In the genomic region with DNA sequence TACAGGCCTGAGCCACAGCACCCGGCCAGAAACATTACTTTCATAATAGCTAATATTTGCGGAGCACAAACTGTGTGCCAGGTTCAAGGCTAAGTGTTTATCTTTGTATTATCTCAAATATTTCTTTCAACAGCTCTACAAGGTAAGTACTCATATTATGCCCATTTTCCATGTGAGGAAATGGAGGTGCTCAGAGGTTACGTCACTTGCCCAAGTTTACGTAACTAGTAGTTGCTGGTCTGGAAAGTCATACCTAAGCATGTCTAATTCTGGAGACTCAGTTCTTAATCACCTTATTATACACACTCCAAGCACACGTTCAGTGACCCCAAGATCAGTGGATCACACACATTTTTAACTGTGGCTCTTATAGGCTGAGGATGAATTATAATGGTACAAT, we compare ENCODE assay signal across 20 cellular contexts.
A peak's percentile ranks its signal among the peaks of the same experiment; 100 is the strongest.
DNase-seq lines count a peak whose midpoint lies in the region; ATAC-seq and TF ChIP-seq lines count a peak whose summit lies in the region.
"Had no signal": no experiment of that assay in that cellular context is flagged by ENCODE, and none has a peak within 500 bp of the region (broad histone marks: within the 10 kb centered on the region; RNA-seq: fewer than 3 reads in every experiment).

No MANE protein-coding gene starts in this region.

- BruUV-seq in MCF 10A (replicated peaks; lab: Mats Ljungman, UMichigan): no TSS peak

- H3K27ac ChIP-seq in lower lobe of right lung: no peak overlapping the region
- H3K27ac ChIP-seq: 22Rv1; A549; BLaER1 treated with 17β-estradiol and CSF1 and Interleukin-3, amounts not matched to agents 10 nM and 100 nM; C4-2B had no signal

- H3K4me3 ChIP-seq in LNCaP clone FGC (ENCODE audit: low read depth, low read length): no peak overlapping the region
- no peak overlapping the region for H3K4me3 ChIP-seq in epithelial cell of esophagus (ENCODE audit: low read length)
- H3K4me3 ChIP-seq in lower lobe of right lung: no peak overlapping the region
- H3K4me3 ChIP-seq: A549; BLaER1 treated with 17β-estradiol and CSF1 and Interleukin-3, amounts not matched to agents 10 nM and 100 nM had no signal

- H3K27me3 Mint-ChIP-seq in MCF 10A (ENCODE audit: insufficient read depth, unreplicated experiment): no peaks in the 10 kb centered on the region
- H3K27me3 Mint-ChIP-seq: B cell; CD4-positive, alpha-beta T cell had no signal

- TF ChIP-seq CTCF in LNCaP clone FGC (IDR thresholded peaks at IDR 0.05; ENCODE audit: control insufficient read depth, extremely low read depth, insufficient read depth): no peak
- TF ChIP-seq CTCF in epithelial cell of esophagus (IDR thresholded peaks at IDR 0.05; ENCODE audit: insufficient read depth, low read depth, low read length, missing control alignments): no peak
- no peak for TF ChIP-seq CTCF in lower lobe of right lung (IDR thresholded peaks at IDR 0.05)
- no peak for TF ChIP-seq CTCF in MCF 10A (IDR thresholded peaks at IDR 0.05; ENCODE audit: unreplicated experiment)

- peak; percentile 27 to 50 for ATAC-seq in lower lobe of right lung
- ATAC-seq: A549; CD8-positive, alpha-beta T cell had no signal

- DNase-seq in DMS53 (lab: John Stamatoyannopoulos, UW): peak; percentile 0
- DNase-seq in DMS53 treated with DMSO at 0.1 percent for 48 hours (lab: John Stamatoyannopoulos, UW; ENCODE audit: unreplicated experiment): no peak
- peak; percentile 31 for DNase-seq in LNCaP clone FGC (ENCODE audit: low read depth)
- DNase-seq in epithelial cell of esophagus (ENCODE audit: low read depth): peak; percentile 7
- DNase-seq in lower lobe of right lung: no peak
- DNase-seq in NCI-H146 (lab: John Stamatoyannopoulos, UW): no peak
- no peak for DNase-seq in MCF 10A (ENCODE audit: unreplicated experiment)
- DNase-seq in NCI-H774 (lab: John Stamatoyannopoulos, UW): no peak
- DNase-seq: AML-193; Caco-2; Calu3; CD4-positive, alpha-beta T cell; CD8-positive, alpha-beta T cell; DMS79 treated with DMSO at 0.1 percent for 48 hours; GF-D8 had no signal

- no peaks in the 10 kb centered on the region for H3K36me3 Mint-ChIP-seq in MCF 10A (ENCODE audit: insufficient read depth, unreplicated experiment)
- H3K36me3 Mint-ChIP-seq: CD8-positive, alpha-beta T cell had no signal

- no peaks in the 10 kb centered on the region for H3K36me3 ChIP-seq in lower lobe of right lung
- H3K36me3 ChIP-seq: BLaER1 treated with 17β-estradiol and CSF1 and Interleukin-3, amounts not matched to agents 10 nM and 100 nM had no signal

- H3K4me1 Mint-ChIP-seq in MCF 10A (ENCODE audit: insufficient read depth, unreplicated experiment): no peaks in the 10 kb centered on the region
- H3K4me1 Mint-ChIP-seq: B cell had no signal

- H3K27ac Mint-ChIP-seq in MCF 10A (ENCODE audit: low read depth, unreplicated experiment): no peak overlapping the region
- H3K27ac Mint-ChIP-seq: B cell; CD4-positive, alpha-beta T cell; CD8-positive, alpha-beta T cell had no signal

- CTCF ChIA-PET in MCF 10A (lab: Yijun Ruan, JAX): interaction anchor here (0.6 kb wide), 1 partner anchor 42 kb away, joined by 3 read pairs; no protein-coding TSS in a partner anchor

- POLR2A ChIA-PET in MCF 10A (lab: Yijun Ruan, JAX): no interaction called here

- H3K9me3 Mint-ChIP-seq in MCF 10A (ENCODE audit: unreplicated experiment): no peaks in the 10 kb centered on the region
- H3K9me3 Mint-ChIP-seq: CD4-positive, alpha-beta T cell had no signal

- no peak overlapping the region for H3K4me3 Mint-ChIP-seq in MCF 10A (ENCODE audit: unreplicated experiment)
- H3K4me3 Mint-ChIP-seq: B cell; CD4-positive, alpha-beta T cell; CD8-positive, alpha-beta T cell had no signal

- no peaks in the 10 kb centered on the region for H3K4me1 ChIP-seq in lower lobe of right lung
- H3K4me1 ChIP-seq: A549; BLaER1 treated with 17β-estradiol and CSF1 and Interleukin-3, amounts not matched to agents 10 nM and 100 nM; Caco-2 had no signal

- H3K27me3 ChIP-seq in lower lobe of right lung (ENCODE audit: low read depth): no peaks in the 10 kb centered on the region
- H3K27me3 ChIP-seq: BLaER1 treated with 17β-estradiol and CSF1 and Interleukin-3, amounts not matched to agents 10 nM and 100 nM had no signal

- intact Hi-C loops in lower lobe of right lung (cut with DNase I) (no loop called here), MCF 10A (cut with micrococcal nuclease) (no loop called here)

- no peaks in the 10 kb centered on the region for H3K9me3 ChIP-seq in lower lobe of right lung
- H3K9me3 ChIP-seq: A549, Caco-2 had no signal

Comparison
In these comparisons a context has a peak if more than half of its experiments do, and no peak if none do; other contexts are left out.
1. DNase-seq: peak in DMS53 (single experiment), LNCaP clone FGC (single experiment) and epithelial cell of esophagus (single experiment); none in DMS53 treated with DMSO at 0.1 percent for 48 hours (single experiment), lower lobe of right lung (single experiment), NCI-H146 (single experiment), MCF 10A (single experiment) and NCI-H774 (single experiment).